10 cellular contexts compared by ENCODE assay signal in genomic region chr16:28304214-28304613, GRCh38. TPM values are rescaled to one million over a fixed set of nuclear protein-coding genes. Genes with fewer than 3 reads are reported as not detected.
DNase-seq lines count a peak whose midpoint lies in the region; ATAC-seq and TF ChIP-seq lines count a peak whose summit lies in the region.
"Had no signal": no experiment of that assay in that cellular context is flagged by ENCODE, and none has a peak within 500 bp of the region (broad histone marks: within the 10 kb centered on the region; RNA-seq: fewer than 3 reads in every experiment).

No MANE protein-coding gene starts in this region.

- WGBS in lower leg skin, 2 donors = 76 to 81% methylated on average over 8 of the region's 8 CpGs

- H3K4me3 ChIP-seq in fibroblast of mammary gland (ENCODE audit: control insufficient read depth, low read depth, low read length) (no peak overlapping the region), lower leg skin (ENCODE audit: low read depth, poor library complexity, severe bottlenecking) (no peak overlapping the region)
- H3K4me3 ChIP-seq: PC-9 had no signal

- ATAC-seq in HG02798 (IDR thresholded peaks at IDR 0.05; ENCODE audit: poor library complexity, unreplicated experiment) = no peak

- peak; percentile 76 for DNase-seq in activated CD4-positive, alpha-beta T cell treated with anti-CD3 and anti-CD28 coated beads, Interleukin-2, amount 10 ng/mL, durations not matched to agents 24 days and 14 days
- DNase-seq in activated CD4-positive, alpha-beta T cell treated with anti-CD3 and anti-CD28 coated beads for 48 hours = no peak
- DNase-seq in RKO (ENCODE audit: low spot score) (peak; percentile 28), fibroblast of mammary gland (ENCODE audit: low read depth) (peak; percentile 38), progenitor cell of endocrine pancreas (ENCODE audit: low spot score, unreplicated experiment) (no peak), lower leg skin (ENCODE audit: low spot score in 2 of 2) (no peak), anterior cingulate cortex (lab: John Stamatoyannopoulos, UW) (no peak)

- peaks cover 2% of the 10 kb centered on the region for H3K27me3 Mint-ChIP-seq in activated CD4-positive, alpha-beta T cell treated with anti-CD3 and anti-CD28 coated beads, Interleukin-2, amount 10 ng/mL, durations not matched to agents 24 days and 14 days
- H3K27me3 Mint-ChIP-seq in progenitor cell of endocrine pancreas = no peaks in the 10 kb centered on the region

- no peak overlapping the region for H3K27ac Mint-ChIP-seq in activated CD4-positive, alpha-beta T cell treated with anti-CD3 and anti-CD28 coated beads, Interleukin-2, amount 10 ng/mL, durations not matched to agents 24 days and 14 days
- peak overlapping the region; percentile 38 for H3K27ac Mint-ChIP-seq in progenitor cell of endocrine pancreas

- peaks cover under 1% of the 10 kb centered on the region for H3K4me1 Mint-ChIP-seq in activated CD4-positive, alpha-beta T cell treated with anti-CD3 and anti-CD28 coated beads, Interleukin-2, amount 10 ng/mL, durations not matched to agents 24 days and 14 days
- no peaks in the 10 kb centered on the region for H3K4me1 Mint-ChIP-seq in progenitor cell of endocrine pancreas (ENCODE audit: low read depth)

- intact Hi-C loops in activated CD4-positive, alpha-beta T cell treated with anti-CD3 and anti-CD28 coated beads, Interleukin-2, amount 10 ng/mL, durations not matched to agents 24 days and 14 days (cut with micrococcal nuclease) = no loop called here
- intact Hi-C loops in lower leg skin (cut with DNase I; ENCODE audit: low total_unique reads) = no loop called here

- H3K36me3 Mint-ChIP-seq in activated CD4-positive, alpha-beta T cell treated with anti-CD3 and anti-CD28 coated beads, Interleukin-2, amount 10 ng/mL, durations not matched to agents 24 days and 14 days (ENCODE audit: low read depth) = peaks cover 1% of the 10 kb centered on the region
- H3K36me3 Mint-ChIP-seq in progenitor cell of endocrine pancreas (ENCODE audit: insufficient read depth) = peaks cover 18% of the 10 kb centered on the region

- no peak for TF ChIP-seq POLR2A in lower leg skin (IDR thresholded peaks at IDR 0.05)

- peaks cover 4% of the 10 kb centered on the region for H3K9me3 Mint-ChIP-seq in activated CD4-positive, alpha-beta T cell treated with anti-CD3 and anti-CD28 coated beads, Interleukin-2, amount 10 ng/mL, durations not matched to agents 24 days and 14 days
- no peaks in the 10 kb centered on the region for H3K9me3 Mint-ChIP-seq in progenitor cell of endocrine pancreas (ENCODE audit: low read depth)

- no peak overlapping the region for H3K4me3 Mint-ChIP-seq in activated CD4-positive, alpha-beta T cell treated with anti-CD3 and anti-CD28 coated beads, Interleukin-2, amount 10 ng/mL, durations not matched to agents 24 days and 14 days
- H3K4me3 Mint-ChIP-seq in progenitor cell of endocrine pancreas (ENCODE audit: low read depth) = no peak overlapping the region

- TF ChIP-seq CTCF in fibroblast of mammary gland (conservative IDR thresholded peaks at IDR 0.05; ENCODE audit: control insufficient read depth, insufficient read depth, low read depth, low read length) (no peak), progenitor cell of endocrine pancreas (IDR thresholded peaks at IDR 0.05; ENCODE audit: unreplicated experiment) (no peak), lower leg skin (IDR thresholded peaks at IDR 0.05) (no peak)

RNA-seq across cellular contexts. Expression of gene SBK1, which starts 11.9 kb away (rescaled TPM):
- total RNA-seq in activated CD4-positive, alpha-beta T cell treated with anti-CD3 and anti-CD28 coated beads, Interleukin-2, amount 10 ng/mL, durations not matched to agents 24 days and 14 days = 0.85 and 1.5 TPM in 2 replicates
- total RNA-seq in progenitor cell of endocrine pancreas (89.4 and 91.2 TPM in 2 replicates), lower leg skin (1 to 10 TPM; 1.3 to 2.7 (median 1.8) TPM)

RNA-seq across cellular contexts. Expression of gene NPIPB6, which starts 59.1 kb away (rescaled TPM):
- total RNA-seq in activated CD4-positive, alpha-beta T cell treated with anti-CD3 and anti-CD28 coated beads, Interleukin-2, amount 10 ng/mL, durations not matched to agents 24 days and 14 days = 3.0 and 3.2 TPM in 2 replicates
- total RNA-seq in progenitor cell of endocrine pancreas (5.7 and 7.0 TPM in 2 replicates), lower leg skin (10 to 100 TPM in 1 of 4 donors, 1 to 10 TPM in 3; 1.5 to 10.2 (median 3.6) TPM)
- total RNA-seq: kidney epithelial cell had no signal

Comparison
In these comparisons a context has a peak if more than half of its experiments do, and no peak if none do; other contexts are left out.
1. DNase-seq: peak in activated CD4-positive, alpha-beta T cell treated with anti-CD3 and anti-CD28 coated beads, Interleukin-2, amount 10 ng/mL, durations not matched to agents 24 days and 14 days (single experiment), RKO (single experiment) and fibroblast of mammary gland (single experiment); none in activated CD4-positive, alpha-beta T cell treated with anti-CD3 and anti-CD28 coated beads for 48 hours (single experiment), progenitor cell of endocrine pancreas (single experiment), lower leg skin (0 of 2) and anterior cingulate cortex (0 of 58).
2. RNA of gene SBK1, which starts 11.9 kb away (total RNA-seq): 89.4 to 91.2 TPM in progenitor cell of endocrine pancreas; 1.3 to 2.7 TPM in lower leg skin and 0.85 to 1.5 TPM in activated CD4-positive, alpha-beta T cell treated with anti-CD3 and anti-CD28 coated beads, Interleukin-2, amount 10 ng/mL, durations not matched to agents 24 days and 14 days; every median in the first group is over 10 times any median in the second.